ENCODE assay signal across 18 cellular contexts in the genomic region with DNA sequence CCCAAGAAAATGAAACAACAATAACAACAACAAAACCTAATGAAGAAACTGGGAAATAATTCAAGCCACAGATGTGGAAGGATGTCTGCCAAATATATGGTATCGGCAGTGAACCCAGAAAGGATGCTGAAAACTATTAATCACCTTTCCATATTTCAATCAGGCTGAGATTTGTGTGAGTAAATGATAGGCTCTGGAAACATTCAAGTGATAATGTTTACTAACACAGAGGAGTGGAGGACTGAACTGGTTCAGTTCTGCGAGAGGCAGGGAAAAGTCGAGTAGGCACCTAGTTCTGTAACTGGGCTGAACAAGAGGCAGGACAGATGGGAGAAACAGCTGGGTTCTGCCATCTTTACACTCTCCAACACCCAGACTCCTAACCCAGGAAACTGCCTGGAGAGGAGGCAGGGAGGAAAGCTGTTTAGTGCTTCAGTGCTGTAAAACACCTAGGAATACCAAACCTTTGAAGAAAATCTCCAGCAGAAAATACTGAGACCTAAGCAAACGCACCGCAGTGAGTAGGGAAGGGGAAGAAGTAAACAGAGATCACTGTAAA.
A peak's percentile ranks its signal among the peaks of the same experiment; 100 is the strongest.
DNase-seq lines count a peak whose midpoint lies in the region; FAIRE-seq and TF ChIP-seq lines count a peak whose summit lies in the region.
"Had no signal": no experiment of that assay in that cellular context is flagged by ENCODE, and none has a peak within 500 bp of the region (broad histone marks: within the 10 kb centered on the region; RNA-seq: fewer than 3 reads in every experiment).

No MANE protein-coding gene starts in this region.

- no peaks in the 10 kb centered on the region for H3K27me3 Mint-ChIP-seq in astrocyte (ENCODE audit: low read depth, unreplicated experiment)

- H3K4me1 ChIP-seq in GM23248 (ENCODE audit: insufficient read depth) (peaks cover 35% of the 10 kb centered on the region), astrocyte (ENCODE audit: insufficient read depth, low read length) (peaks cover 8% of the 10 kb centered on the region), mesodermal cell (ENCODE audit: control insufficient read depth, insufficient read depth, low read length, poor library complexity, severe bottlenecking) (peaks cover 4% of the 10 kb centered on the region)

- no peaks in the 10 kb centered on the region for H3K9me3 ChIP-seq in GM23248 (ENCODE audit: low read depth)
- H3K9me3 ChIP-seq in astrocyte (ENCODE audit: insufficient read depth, low read depth, low read length): no peaks in the 10 kb centered on the region
- H3K9me3 ChIP-seq in mesodermal cell (ENCODE audit: control insufficient read depth, low read length): no peaks in the 10 kb centered on the region
- H3K9me3 ChIP-seq: esophagus squamous epithelium, thoracic aorta had no signal

- peaks cover 10% of the 10 kb centered on the region; the same call in 1 of the 2 replicates for H3K79me2 ChIP-seq in GM23248 (ENCODE audit: insufficient read depth)
- H3K79me2 ChIP-seq in astrocyte (ENCODE audit: insufficient read depth, low read length): no peaks in the 10 kb centered on the region

- H2AFZ ChIP-seq in GM23248 (no peak overlapping the region), astrocyte (ENCODE audit: low read depth, low read length) (no peak overlapping the region)

- peak overlapping the region; percentile 2 for H3K27ac Mint-ChIP-seq in astrocyte (ENCODE audit: unreplicated experiment)
- H3K27ac Mint-ChIP-seq: natural killer cell had no signal

- peaks cover 3% of the 10 kb centered on the region for H3K36me3 Mint-ChIP-seq in astrocyte (ENCODE audit: low read depth, unreplicated experiment)
- H3K36me3 Mint-ChIP-seq: natural killer cell had no signal

- H3K27ac ChIP-seq in GM23248 (no peak overlapping the region), astrocyte (ENCODE audit: low read depth, low read length) (no peak overlapping the region), mesodermal cell (ENCODE audit: low read depth, low read length, severe bottlenecking) (peak overlapping the region; percentile 18), dorsolateral prefrontal cortex (peak overlapping the region in 4 of 59 donors; percentile 14 to 66 (median 17)), substantia nigra (ENCODE audit: low read depth, low read length, poor library complexity, severe bottlenecking) (no peak overlapping the region)
- H3K27ac ChIP-seq: esophagus squamous epithelium had no signal

- H4K20me1 ChIP-seq in GM23248 (ENCODE audit: insufficient read depth): no peaks in the 10 kb centered on the region
- no peaks in the 10 kb centered on the region for H4K20me1 ChIP-seq in astrocyte (ENCODE audit: insufficient read depth, low read length)

- peaks cover 20% of the 10 kb centered on the region; the same call in 1 of the 2 replicates for H3F3A ChIP-seq in GM23248 (ENCODE audit: insufficient read depth)

- WGBS in GM23248 (ENCODE audit: low coverage in 1 of 2, low lambda C conversion rate in 2 of 2, missing lambda C conversion rate in 2 of 2), 2 experiments: 17 to 25% methylated on average over 5 of the region's 5 CpGs
- WGBS in mesodermal cell (ENCODE audit: insufficient coverage in 2 of 2), 2 experiments: no CpG with 5 or more reads among the region's 5 CpGs

- TF ChIP-seq CTCF in astrocyte (IDR thresholded peaks at IDR 0.05; ENCODE audit: insufficient read depth, low read depth, low read length) (no peak), dorsolateral prefrontal cortex (IDR thresholded peaks at IDR 0.05 in 54 of 56, conservative IDR thresholded peaks at IDR 0.05 in 2 of 56; ENCODE audit: low read depth in 1 of 56, partially characterized antibody in 56 of 56) (no peak)

- intact Hi-C loops in dorsolateral prefrontal cortex (cut with DNase I): loop anchor here in 1 of 2 donors (10.0 kb wide), 1 partner anchor 290 kb away; no protein-coding TSS in a partner anchor

- H3K27me3 ChIP-seq in GM23248 (replicated peaks; ENCODE audit: insufficient read depth) (no peaks in the 10 kb centered on the region), astrocyte (ENCODE audit: insufficient read depth, low read length) (no peaks in the 10 kb centered on the region), dorsolateral prefrontal cortex (no peaks in the 10 kb centered on the region)
- H3K27me3 ChIP-seq: esophagus squamous epithelium had no signal

- H3K9ac ChIP-seq in GM23248: no peak overlapping the region
- H3K9ac ChIP-seq in astrocyte (ENCODE audit: low read length): no peak overlapping the region

- H3K9me3 Mint-ChIP-seq in astrocyte (ENCODE audit: unreplicated experiment): no peaks in the 10 kb centered on the region
- H3K9me3 Mint-ChIP-seq: natural killer cell had no signal

- H3K4me3 ChIP-seq in GM23248 (no peak overlapping the region), astrocyte (ENCODE audit: insufficient read depth, low read depth, low read length) (no peak overlapping the region), mesodermal cell (ENCODE audit: extremely low read depth, insufficient read depth, low read length, poor library complexity, severe bottlenecking) (no peak overlapping the region), dorsolateral prefrontal cortex (no peak overlapping the region)
- H3K4me3 ChIP-seq: esophagus squamous epithelium, thoracic aorta had no signal

- in situ Hi-C loops in GM23248 (cut with MboI): no loop called here

- H3K4me2 ChIP-seq in GM23248 (ENCODE audit: unreplicated experiment) (peak overlapping the region; percentile 5), astrocyte (ENCODE audit: low read length) (no peak overlapping the region)

- no peak for DNase-seq in GM23248
- DNase-seq in NCI-H1694 (lab: John Stamatoyannopoulos, UW): peak; percentile 4
- DNase-seq in astrocyte (ENCODE audit: low read depth): no peak
- DNase-seq in COR-L47 (lab: John Stamatoyannopoulos, UW): no peak
- no peak for DNase-seq in dorsolateral prefrontal cortex
- DNase-seq in substantia nigra (lab: John Stamatoyannopoulos, UW): no peak
- DNase-seq: activated CD4-positive, alpha-beta T cell treated with anti-CD3 and anti-CD28 coated beads, Interleukin-2, amount 50 U/mL, for 1 hour; AML-193; amniotic stem cell; central memory CD4-positive, alpha-beta T cell; esophagus squamous epithelium; GDM1; natural killer cell; posterior cingulate gyrus; small intestine; stimulated activated CD4-positive, alpha-beta T cell treated with anti-CD3 and anti-CD28 coated beads, Interleukin-4, amount 100 ng/mL, for 4 hours had no signal

- no peak for FAIRE-seq in astrocyte (lab: Jason Lieb, UNC)

- peaks cover 42% of the 10 kb centered on the region for H3K4me1 Mint-ChIP-seq in astrocyte (ENCODE audit: low read depth, unreplicated experiment)

- no peaks in the 10 kb centered on the region for H3K9me2 ChIP-seq in GM23248 (ENCODE audit: insufficient read depth)

- H3K4me3 Mint-ChIP-seq in astrocyte (ENCODE audit: unreplicated experiment): no peak overlapping the region
- H3K4me3 Mint-ChIP-seq: natural killer cell had no signal

- H3K36me3 ChIP-seq in GM23248 (ENCODE audit: low read depth): no peaks in the 10 kb centered on the region
- H3K36me3 ChIP-seq in astrocyte (ENCODE audit: insufficient read depth, low read length): no peaks in the 10 kb centered on the region
- peaks cover 4% of the 10 kb centered on the region for H3K36me3 ChIP-seq in mesodermal cell (ENCODE audit: control insufficient read depth, insufficient read depth, low read length)
- H3K36me3 ChIP-seq: esophagus squamous epithelium, thoracic aorta had no signal
